ENCODE assay signal across 8 cellular contexts in genomic region chr20:24991897-24992419, GRCh38. TPM values are rescaled to one million over a fixed set of nuclear protein-coding genes. Genes with fewer than 3 reads are reported as not detected.
A peak's percentile ranks its signal among the peaks of the same experiment; 100 is the strongest.
DNase-seq lines count a peak whose midpoint lies in the region; ATAC-seq, FAIRE-seq and TF ChIP-seq lines count a peak whose summit lies in the region.

No MANE protein-coding gene starts in this region.

- DNase-seq in Daoy (ENCODE audit: low read depth), result peak; percentile 29
- DNase-seq in activated CD4-positive, alpha-beta memory T cell treated with anti-CD3 and anti-CD28 coated beads, Interleukin-2, amount 10 ng/mL, durations not matched to agents 7 days and 5 days, result no peak
- no peak for DNase-seq in foreskin keratinocyte
- peak in 2 of 6 donors; percentile 64 to 71 for DNase-seq in pancreas
- no peak for DNase-seq in HCEC 1CT
- DNase-seq in NCI-H446 (lab: John Stamatoyannopoulos, UW), result no peak

- H3K4me1 ChIP-seq in foreskin keratinocyte (peaks cover 15% of the 10 kb centered on the region), pancreas (peaks cover 5 to 32% (median 8%) of the 10 kb centered on the region in 3 donors)

- ATAC-seq in GM19455 (IDR thresholded peaks at IDR 0.05; ENCODE audit: unreplicated experiment), result peak; percentile 38
- peak; percentile 4 for ATAC-seq in HG03469 (IDR thresholded peaks at IDR 0.05; ENCODE audit: unreplicated experiment)
- ATAC-seq in foreskin keratinocyte, result peak; percentile 45
- peak; percentile 22 to 34 (median 26) for ATAC-seq in pancreas

- H3K27me3 ChIP-seq in foreskin keratinocyte (no peaks in the 10 kb centered on the region), pancreas (no peaks in the 10 kb centered on the region)

- WGBS in pancreas, 2 donors, result 0 to 1% methylated on average over 32 of the region's 32 CpGs

- H3K4me3 Mint-ChIP-seq in activated CD4-positive, alpha-beta memory T cell treated with anti-CD3 and anti-CD28 coated beads, Interleukin-2, amount 10 ng/mL, durations not matched to agents 7 days and 5 days, result peak overlapping the region; percentile 90

- peaks cover 7% of the 10 kb centered on the region for H3K27me3 Mint-ChIP-seq in activated CD4-positive, alpha-beta memory T cell treated with anti-CD3 and anti-CD28 coated beads, Interleukin-2, amount 10 ng/mL, durations not matched to agents 7 days and 5 days

- POLR2A ChIA-PET in activated CD4-positive, alpha-beta memory T cell treated with anti-CD3 and anti-CD28 coated beads, Interleukin-2, amount 10 ng/mL, durations not matched to agents 7 days and 5 days (lab: Charles Lee), result interaction anchor here (0.6 to 1.7 kb wide), 7 partner anchors 17 to 416 kb away, joined by 3 to 13 read pairs (median 4); partner anchors contain the start of genes ACSS1, CST7 and GINS1

- no peak for FAIRE-seq in pancreas (lab: Jason Lieb, UNC)

- peaks cover 33% of the 10 kb centered on the region for H3K36me3 Mint-ChIP-seq in activated CD4-positive, alpha-beta memory T cell treated with anti-CD3 and anti-CD28 coated beads, Interleukin-2, amount 10 ng/mL, durations not matched to agents 7 days and 5 days (ENCODE audit: low read depth)

- peak overlapping the region; percentile 48 to 90 (median 68) for H3K4me3 ChIP-seq in pancreas

- intact Hi-C loops in pancreas (cut with DNase I), result loop anchor here in 2 of 3 donors (10.0 kb wide), 2 partner anchors 73 to 183 kb away; no protein-coding TSS in a partner anchor

- H3K27ac ChIP-seq in foreskin keratinocyte (peak overlapping the region; percentile 7), pancreas (peak overlapping the region; percentile 84 to 96 (median 90))

- H3K9me3 ChIP-seq in pancreas, result no peaks in the 10 kb centered on the region

- H3K4me1 Mint-ChIP-seq in activated CD4-positive, alpha-beta memory T cell treated with anti-CD3 and anti-CD28 coated beads, Interleukin-2, amount 10 ng/mL, durations not matched to agents 7 days and 5 days, result peaks cover 63% of the 10 kb centered on the region

- no peaks in the 10 kb centered on the region for H3K9me3 Mint-ChIP-seq in activated CD4-positive, alpha-beta memory T cell treated with anti-CD3 and anti-CD28 coated beads, Interleukin-2, amount 10 ng/mL, durations not matched to agents 7 days and 5 days

- peak overlapping the region; percentile 79 for H3K27ac Mint-ChIP-seq in activated CD4-positive, alpha-beta memory T cell treated with anti-CD3 and anti-CD28 coated beads, Interleukin-2, amount 10 ng/mL, durations not matched to agents 7 days and 5 days

- TF ChIP-seq CTCF in foreskin keratinocyte (conservative IDR thresholded peaks at IDR 0.05), result no peak
- no peak for TF ChIP-seq CTCF in pancreas (IDR thresholded peaks at IDR 0.05)

- no peaks in the 10 kb centered on the region for H3K36me3 ChIP-seq in pancreas

- CTCF ChIA-PET in activated CD4-positive, alpha-beta memory T cell treated with anti-CD3 and anti-CD28 coated beads, Interleukin-2, amount 10 ng/mL, durations not matched to agents 7 days and 5 days (lab: Charles Lee), result no interaction called here

RNA-seq across cellular contexts. Expression of gene APMAP, which starts 0.6 kb away (rescaled TPM):
- total RNA-seq in Daoy (2014; rRNA removed; shearing (Covaris generic)), result 77.7 and 79.2 TPM in 2 replicates
- 10 to 100 TPM; 44.1 to 46.5 TPM for total RNA-seq in activated CD4-positive, alpha-beta memory T cell treated with anti-CD3 and anti-CD28 coated beads, Interleukin-2, amount 10 ng/mL, durations not matched to agents 7 days and 5 days
- total RNA-seq in foreskin keratinocyte (67.8 and 70.8 TPM in 2 replicates), pancreas (10 to 100 TPM; 20.8 to 39.2 (median 28.4) TPM)
- polyA plus RNA-seq in foreskin keratinocyte (62.4 and 67.2 TPM in 2 replicates), pancreas (10 to 100 TPM; 22.9 to 47.8 TPM)

RNA-seq across cellular contexts. Expression of gene CST7, which starts 42.9 kb away (rescaled TPM):
- not detected in 2 replicates for total RNA-seq in Daoy (2014; rRNA removed; shearing (Covaris generic))
- total RNA-seq in activated CD4-positive, alpha-beta memory T cell treated with anti-CD3 and anti-CD28 coated beads, Interleukin-2, amount 10 ng/mL, durations not matched to agents 7 days and 5 days, result 100 to 1,000 TPM; 178 to 182 TPM
- total RNA-seq in foreskin keratinocyte (not detected in 2 replicates), pancreas (1 to 10 TPM in 1 of 6 donors, under 1 TPM in 2, not detected in 3; 0.44 to 1.2 (median 0.86) TPM)
- polyA plus RNA-seq in foreskin keratinocyte (not detected in 2 replicates), pancreas (1 to 10 TPM in 1 of 2 donors, under 1 TPM in 1; 0.65 to 1.0 TPM)

Comparison
In these comparisons a context has a peak if more than half of its experiments do, and no peak if none do; other contexts are left out.
1. RNA of gene CST7, which starts 42.9 kb away (total RNA-seq): 178 to 182 TPM in activated CD4-positive, alpha-beta memory T cell treated with anti-CD3 and anti-CD28 coated beads, Interleukin-2, amount 10 ng/mL, durations not matched to agents 7 days and 5 days; 0.44 to 1.2 TPM in pancreas, not detected in Daoy and not detected in foreskin keratinocyte; every median in the first group is over 10 times any median in the second.
2. Peak in every context shown above with its lines, with median percentiles within 50 percentile points of each other: ATAC-seq.